Comparison of ENCODE assay signal across 9 cellular contexts in the genomic region with DNA sequence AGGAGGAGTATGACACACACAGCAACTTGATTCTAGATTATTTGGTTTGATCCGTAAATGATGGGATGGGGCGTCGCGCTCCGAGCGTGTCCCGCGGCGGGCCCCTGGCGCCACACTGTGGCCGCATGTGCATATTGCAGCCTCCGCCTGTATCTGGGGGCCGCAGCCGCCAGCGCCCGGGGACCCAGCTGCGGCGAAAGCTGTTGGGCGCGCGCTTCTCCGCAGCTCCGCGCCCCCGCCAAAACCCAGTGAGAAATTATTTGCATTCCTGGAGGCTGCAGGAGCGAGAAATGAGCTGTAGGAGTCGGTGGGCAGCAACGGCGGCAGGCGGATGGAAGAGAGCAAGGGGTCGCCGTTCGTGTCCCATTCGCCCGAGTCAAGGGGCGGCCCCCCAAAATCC. TPM values are rescaled to one million over a fixed set of nuclear protein-coding genes. Genes with fewer than 3 reads are reported as not detected.
DNase-seq lines count a peak whose midpoint lies in the region; ATAC-seq and TF ChIP-seq lines count a peak whose summit lies in the region.
"Not testable (repeated sequence)": the region's sequence is repeated elsewhere in the genome, so short reads cannot be mapped to it uniquely, and the experiment has no call there.
"Had no signal": no experiment of that assay in that cellular context is flagged by ENCODE, and none has a peak within 500 bp of the region (broad histone marks: within the 10 kb centered on the region; RNA-seq: fewer than 3 reads in every experiment).

No MANE protein-coding gene starts in this region.

- ATAC-seq in GM18520 (IDR thresholded peaks at IDR 0.05; ENCODE audit: unreplicated experiment) (peak; percentile 33), HG02981 (IDR thresholded peaks at IDR 0.05; ENCODE audit: unreplicated experiment) (peak; percentile 71)

- H3K9ac ChIP-seq in iPS-20b (ENCODE audit: low read depth, low read length), result not testable (repeated sequence)

- H3K9me3 ChIP-seq in iPS-20b (ENCODE audit: insufficient read depth, low read depth, low read length); sigmoid colon: not testable (repeated sequence)

- not testable (repeated sequence) for TF ChIP-seq EP300 in sigmoid colon (IDR thresholded peaks at IDR 0.05)

- H3K4me1 ChIP-seq in iPS-20b (ENCODE audit: insufficient read depth, low read length); sigmoid colon: not testable (repeated sequence)

- not testable (repeated sequence) for H3K36me3 ChIP-seq in iPS-20b (ENCODE audit: insufficient read depth, low read depth, low read length); sigmoid colon

- not testable (repeated sequence) for TF ChIP-seq CTCF in 22Rv1 (IDR thresholded peaks at IDR 0.05)
- peak in 3 of 4 experiments; percentile 13 to 51 (median 49) for TF ChIP-seq CTCF in sigmoid colon (IDR thresholded peaks at IDR 0.05)

- not testable (repeated sequence) for TF ChIP-seq POLR2A in sigmoid colon (IDR thresholded peaks at IDR 0.05)

- intact Hi-C loops in sigmoid colon (cut with DNase I), result not testable (repeated sequence)

- DNase-seq in NCI-H2196 (lab: John Stamatoyannopoulos, UW; ENCODE audit: unreplicated experiment) (peak; percentile 56), sigmoid colon (peak; percentile 70)
- peak; percentile 57 to 62 for DNase-seq in activated CD4-positive, alpha-beta T cell treated with anti-CD3 and anti-CD28 coated beads for 4 hours
- peak; percentile 61 for DNase-seq in central memory CD4-positive, alpha-beta T cell

- H3K27me3 ChIP-seq in iPS-20b (ENCODE audit: insufficient read depth, low read length); sigmoid colon: not testable (repeated sequence)

- 0% methylated on average over 28 to 30 of the region's 36 CpGs for WGBS in sigmoid colon, 2 donors

- H3K27ac ChIP-seq in 22Rv1 (peak overlapping the region; percentile 58), sigmoid colon (peak overlapping the region; percentile 84 to 90 (median 86))
- H3K27ac ChIP-seq in iPS-20b (ENCODE audit: low read length), result not testable (repeated sequence)

- H3K4me3 ChIP-seq in iPS-20b (ENCODE audit: low read length), result peak overlapping the region; percentile 53; the same call in 1 of the 2 replicates
- peak overlapping the region; percentile 50 to 64 (median 54) for H3K4me3 ChIP-seq in sigmoid colon

RNA-seq across cellular contexts. Expression of a gene that starts 10.0 kb away (rescaled TPM):
- total RNA-seq in sigmoid colon, result 1 to 10 TPM in 2 of 4 donors, under 1 TPM in 2; 0.55 to 5.8 (median 2.1) TPM
- 10 to 100 TPM in 1 of 3 donors, 1 to 10 TPM in 2; 6.0 to 12.0 (median 7.9) TPM for polyA plus RNA-seq in sigmoid colon
- total RNA-seq: A172 had no signal
